ENCODE assay signal across 11 cellular contexts in the genomic region with DNA sequence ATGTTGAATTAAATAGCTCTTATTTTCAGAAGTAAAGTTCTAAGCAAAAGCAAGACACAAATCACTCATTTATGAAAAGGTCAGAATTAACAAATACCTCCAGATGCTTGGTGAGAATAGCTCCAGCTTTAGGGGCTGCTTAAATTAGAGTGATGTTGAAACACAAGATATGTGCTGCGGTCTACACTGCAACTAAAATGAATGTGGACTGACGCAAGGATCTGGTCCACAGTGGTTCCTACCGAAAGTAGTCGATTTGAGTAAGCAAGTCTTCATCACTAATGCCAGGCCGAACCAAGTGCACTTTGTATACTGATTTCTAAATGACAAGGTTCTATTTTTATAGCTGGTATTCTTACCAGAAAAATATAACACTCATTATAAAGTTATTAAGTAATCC.
DNase-seq lines count a peak whose midpoint lies in the region; ATAC-seq and TF ChIP-seq lines count a peak whose summit lies in the region.
"Had no signal": no experiment of that assay in that cellular context is flagged by ENCODE, and none has a peak within 500 bp of the region (broad histone marks: within the 10 kb centered on the region; RNA-seq: fewer than 3 reads in every experiment).

No MANE protein-coding gene starts in this region.

- TF ChIP-seq POLR2A in upper lobe of left lung (IDR thresholded peaks at IDR 0.05): no peak

- ATAC-seq in GM18873 (IDR thresholded peaks at IDR 0.05; ENCODE audit: low FRiP score, unreplicated experiment) (peak; percentile 84), GM21717 (IDR thresholded peaks at IDR 0.05; ENCODE audit: unreplicated experiment) (peak; percentile 85), HG03442 (IDR thresholded peaks at IDR 0.05; ENCODE audit: unreplicated experiment) (peak; percentile 89), upper lobe of left lung (ENCODE audit: low FRiP score in 2 of 2) (no peak), GM19397 (IDR thresholded peaks at IDR 0.05; ENCODE audit: unreplicated experiment) (no peak)

- H3K27ac Mint-ChIP-seq in chondrocyte (ENCODE audit: unreplicated experiment): peak overlapping the region; percentile 83

- H3K27ac ChIP-seq in upper lobe of left lung: no peak overlapping the region
- H3K27ac ChIP-seq: thoracic aorta had no signal

- peaks cover 0 to 6% (median 0%) of the 10 kb centered on the region in 4 donors for H3K36me3 ChIP-seq in upper lobe of left lung
- H3K36me3 ChIP-seq: thoracic aorta had no signal

- H3K4me3 ChIP-seq in upper lobe of left lung: no peak overlapping the region
- H3K4me3 ChIP-seq: thoracic aorta had no signal

- peaks cover 4% of the 10 kb centered on the region for H3K36me3 Mint-ChIP-seq in chondrocyte (ENCODE audit: low read depth)

- no peaks in the 10 kb centered on the region for H3K27me3 Mint-ChIP-seq in chondrocyte (ENCODE audit: low read depth)

- TF ChIP-seq CTCF in chondrocyte (IDR thresholded peaks at IDR 0.05) (no peak), upper lobe of left lung (IDR thresholded peaks at IDR 0.05) (no peak)

- H3K4me3 Mint-ChIP-seq in chondrocyte (ENCODE audit: unreplicated experiment): no peak overlapping the region

- H3K9me3 ChIP-seq in upper lobe of left lung: no peaks in the 10 kb centered on the region
- H3K9me3 ChIP-seq: thoracic aorta had no signal

- H3K27me3 ChIP-seq in upper lobe of left lung: no peaks in the 10 kb centered on the region

- peaks cover 15% of the 10 kb centered on the region for H3K4me1 Mint-ChIP-seq in chondrocyte (ENCODE audit: low read depth)

- 87 to 96% methylated on average over 5 of the region's 5 CpGs for WGBS in upper lobe of left lung, 2 donors

- no peak for TF ChIP-seq EP300 in upper lobe of left lung (IDR thresholded peaks at IDR 0.05)

- no peak for DNase-seq in chondrocyte (ENCODE audit: low spot score)
- DNase-seq in NCI-H774 (lab: John Stamatoyannopoulos, UW): no peak
- DNase-seq in upper lobe of left lung: no peak
- no peak for DNase-seq in SKM-1 (lab: John Stamatoyannopoulos, UW; ENCODE audit: unreplicated experiment)
- DNase-seq: NCI-H1436, retina had no signal

- H3K9me3 Mint-ChIP-seq in chondrocyte (ENCODE audit: low read depth): no peaks in the 10 kb centered on the region

- H3K4me1 ChIP-seq in upper lobe of left lung: no peaks in the 10 kb centered on the region

Comparison
In these comparisons a context has a peak if more than half of its experiments do, and no peak if none do; other contexts are left out.
1. ATAC-seq: peak in GM18873 (single experiment), GM21717 (single experiment) and HG03442 (single experiment); none in upper lobe of left lung (0 of 2) and GM19397 (single experiment).